35 cellular contexts compared by ENCODE assay signal in the genomic region with DNA sequence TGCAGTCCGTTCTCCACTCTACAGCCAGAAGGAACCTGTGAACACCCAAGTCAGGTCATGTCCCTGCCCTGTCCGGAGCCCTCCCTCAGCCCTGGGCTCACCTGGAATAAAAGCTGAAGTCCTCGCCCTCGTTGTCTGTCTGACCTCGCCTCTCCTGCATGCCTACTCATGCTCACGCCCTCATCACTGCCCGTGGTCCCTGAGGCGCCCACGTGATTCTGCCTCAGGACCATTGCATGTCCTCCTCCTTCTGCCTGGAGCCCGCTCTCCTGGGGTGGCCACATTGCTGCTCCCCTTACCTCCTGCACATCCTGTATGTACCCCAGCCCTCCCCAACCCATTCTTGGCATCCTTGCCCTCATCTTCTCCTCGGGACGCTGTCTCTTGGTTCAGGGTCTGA. TPM values are rescaled to one million over a fixed set of nuclear protein-coding genes. Genes with fewer than 3 reads are reported as not detected.
DNase-seq lines count a peak whose midpoint lies in the region; ATAC-seq and TF ChIP-seq lines count a peak whose summit lies in the region.
"Had no signal": no experiment of that assay in that cellular context is flagged by ENCODE, and none has a peak within 500 bp of the region (broad histone marks: within the 10 kb centered on the region; RNA-seq: fewer than 3 reads in every experiment).

No MANE protein-coding gene starts in this region.

- intact Hi-C loops in lower lobe of right lung (cut with DNase I) = no loop called here

- peaks cover 10% of the 10 kb centered on the region for H3K4me1 Mint-ChIP-seq in GM23338
- peaks cover 35% of the 10 kb centered on the region for H3K4me1 Mint-ChIP-seq in T-helper 17 cell
- peaks cover 29% of the 10 kb centered on the region for H3K4me1 Mint-ChIP-seq in stimulated activated effector memory CD8-positive, alpha-beta T cell treated with anti-CD3 and anti-CD28 coated beads, Interleukin-12 subunit alpha, Interleukin-12 subunit beta, amount 100 ng/mL, for 72 hours
- peaks cover 11% of the 10 kb centered on the region for H3K4me1 Mint-ChIP-seq in activated naive CD8-positive, alpha-beta T cell treated with anti-CD3 and anti-CD28 coated beads for 36 hours

- H3K4me3 Mint-ChIP-seq in GM23338 = no peak overlapping the region
- H3K4me3 Mint-ChIP-seq in T-helper 17 cell = no peak overlapping the region
- H3K4me3 Mint-ChIP-seq in stimulated activated effector memory CD8-positive, alpha-beta T cell treated with anti-CD3 and anti-CD28 coated beads, Interleukin-12 subunit alpha, Interleukin-12 subunit beta, amount 100 ng/mL, for 72 hours = no peak overlapping the region
- H3K4me3 Mint-ChIP-seq in activated naive CD8-positive, alpha-beta T cell treated with anti-CD3 and anti-CD28 coated beads for 36 hours = no peak overlapping the region
- H3K4me3 Mint-ChIP-seq: dendritic cell treated with granulocyte-macrophage colony-stimulating factor and Interleukin-4, amounts not matched to agents 40 ng/mL and 50 ng/mL, for 4 days; T-helper 1 cell treated with Interleukin-12 subunit alpha and Interleukin-12 subunit beta and Interleukin-4 antibody, amounts not matched to agents 30 μg/mL and 1 μg/mL, for 36 hours had no signal

- peaks cover 92% of the 10 kb centered on the region for H3K79me2 ChIP-seq in GM23338 (replicated peaks; ENCODE audit: insufficient read depth)

- H3K27ac ChIP-seq in GM23338 (ENCODE audit: low read depth) (no peak overlapping the region), lower lobe of right lung (no peak overlapping the region)
- H3K27ac ChIP-seq: ascending aorta; BLaER1 treated with 17β-estradiol and CSF1 and Interleukin-3, amounts not matched to agents 10 nM and 100 nM; esophagus muscularis mucosa; foreskin keratinocyte; heart right ventricle; right lobe of liver; tibial nerve had no signal

- peaks cover 28% of the 10 kb centered on the region for H4K20me1 ChIP-seq in GM23338 (replicated peaks; ENCODE audit: insufficient read depth)

- H3K27me3 Mint-ChIP-seq in GM23338 (ENCODE audit: insufficient read depth, low read depth, poor library complexity) = peaks cover 4% of the 10 kb centered on the region
- no peaks in the 10 kb centered on the region for H3K27me3 Mint-ChIP-seq in T-helper 17 cell
- no peaks in the 10 kb centered on the region for H3K27me3 Mint-ChIP-seq in activated naive CD8-positive, alpha-beta T cell treated with anti-CD3 and anti-CD28 coated beads for 36 hours
- H3K27me3 Mint-ChIP-seq: dendritic cell treated with granulocyte-macrophage colony-stimulating factor and Interleukin-4, amounts not matched to agents 40 ng/mL and 50 ng/mL, for 4 days had no signal

- ATAC-seq in GM23338 (no peak), T-helper 17 cell (no peak), lower lobe of right lung (no peak)
- no peak for ATAC-seq in stimulated activated effector memory CD8-positive, alpha-beta T cell treated with anti-CD3 and anti-CD28 coated beads, Interleukin-12 subunit alpha, Interleukin-12 subunit beta, amount 100 ng/mL, for 72 hours
- ATAC-seq: activated naive CD4-positive, alpha-beta T cell treated with anti-CD3 and anti-CD28 coated beads, Interleukin-2, amount 50 U/mL, for 72 hours; foreskin keratinocyte; mucosa of descending colon; PC-3; right lobe of liver had no signal

- H3K27me3 ChIP-seq in GM23338 (ENCODE audit: insufficient read depth) (no peaks in the 10 kb centered on the region), lower lobe of right lung (ENCODE audit: low read depth) (no peaks in the 10 kb centered on the region)
- H3K27me3 ChIP-seq: ascending aorta; BLaER1 treated with 17β-estradiol and CSF1 and Interleukin-3, amounts not matched to agents 10 nM and 100 nM; esophagus muscularis mucosa; foreskin keratinocyte; heart right ventricle; right lobe of liver; tibial nerve had no signal

- H3K9me2 ChIP-seq in GM23338 (ENCODE audit: insufficient read depth) = peaks cover 3% of the 10 kb centered on the region; the same call in 1 of the 2 replicates
- H3K9me2 ChIP-seq: SK-N-SH had no signal

- H3K36me3 ChIP-seq in GM23338 (ENCODE audit: insufficient read depth) (peaks cover 7% of the 10 kb centered on the region; the same call in 1 of the 2 replicates), lower lobe of right lung (peaks cover 19% of the 10 kb centered on the region)
- H3K36me3 ChIP-seq: right lobe of liver had no signal

- no peak overlapping the region for H3K4me2 ChIP-seq in GM23338
- H3K4me2 ChIP-seq: BLaER1 treated with 17β-estradiol and CSF1 and Interleukin-3, amounts not matched to agents 10 nM and 100 nM; SK-N-SH had no signal

- peaks cover 6% of the 10 kb centered on the region; the same call in 1 of the 2 replicates for H3F3A ChIP-seq in GM23338 (replicated peaks; ENCODE audit: low read depth)

- DNase-seq in GM23338 (ENCODE audit: low spot score) = no peak
- DNase-seq in T-helper 17 cell = no peak
- DNase-seq in lower lobe of right lung = peak; percentile 39
- DNase-seq in stimulated activated effector memory CD8-positive, alpha-beta T cell treated with anti-CD3 and anti-CD28 coated beads, Interleukin-12 subunit alpha, Interleukin-12 subunit beta, amount 100 ng/mL, for 72 hours (ENCODE audit: low spot score in 2 of 2) = no peak
- DNase-seq in stimulated activated CD4-positive, alpha-beta T cell treated with anti-CD3 and anti-CD28 coated beads, Interleukin-2, amount 100 ng/mL, for 24 hours = no peak
- no peak for DNase-seq in activated naive CD8-positive, alpha-beta T cell treated with anti-CD3 and anti-CD28 coated beads for 36 hours
- DNase-seq in foreskin fibroblast = no peak
- DNase-seq: activated CD4-positive, alpha-beta T cell treated with anti-CD3 and anti-CD28 coated beads, Interleukin-2, amount 50 U/mL, for 48 hours; activated CD4-positive, CD25-positive, alpha-beta regulatory T cell treated with anti-CD3 and anti-CD28 coated beads, Interleukin-2, amount 50 U/mL, for 72 hours; activated CD8-positive, alpha-beta memory T cell treated with anti-CD3 and anti-CD28 coated beads, Interleukin-2, amount 50 U/mL, for 48 hours; activated effector memory CD4-positive, alpha-beta T cell treated with Interleukin-2 at 50 U/mL for 16 hours; Calu3; DMS79; foreskin keratinocyte; HCEC 1CT; heart right ventricle; Kasumi-1; mucosa of descending colon; NCI-H1417; NCI-H2081; NCI-H2227 treated with DMSO at 0.1 percent for 48 hours; NCI-H526; NK-92 treated with Interleukin-12 subunit alpha and Interleukin-12 subunit beta, amount 100 ng/mL, for 24 hours; PC-3; right lobe of liver; SK-N-SH; stimulated activated CD4-positive, alpha-beta T cell treated with anti-CD3 and anti-CD28 coated beads, Interleukin-2, amount 100 ng/mL, for 48 hours had no signal

- 0 out of 2 replicates have a peak overlapping the region, but pooled peaks have one; percentile 7 for H3K27ac Mint-ChIP-seq in GM23338
- H3K27ac Mint-ChIP-seq in T-helper 17 cell = peak overlapping the region; percentile 21
- H3K27ac Mint-ChIP-seq in stimulated activated effector memory CD8-positive, alpha-beta T cell treated with anti-CD3 and anti-CD28 coated beads, Interleukin-12 subunit alpha, Interleukin-12 subunit beta, amount 100 ng/mL, for 72 hours = peak overlapping the region; percentile 83
- no peak overlapping the region for H3K27ac Mint-ChIP-seq in activated naive CD8-positive, alpha-beta T cell treated with anti-CD3 and anti-CD28 coated beads for 36 hours
- H3K27ac Mint-ChIP-seq: dendritic cell treated with granulocyte-macrophage colony-stimulating factor and Interleukin-4, amounts not matched to agents 40 ng/mL and 50 ng/mL, for 4 days; T-helper 1 cell treated with Interleukin-12 subunit alpha and Interleukin-12 subunit beta and Interleukin-4 antibody, amounts not matched to agents 30 μg/mL and 1 μg/mL, for 36 hours had no signal

- H3K4me1 ChIP-seq in GM23338 (ENCODE audit: insufficient read depth) = peaks cover 11% of the 10 kb centered on the region; the same call in 1 of the 2 replicates
- no peaks in the 10 kb centered on the region for H3K4me1 ChIP-seq in lower lobe of right lung
- H3K4me1 ChIP-seq: ascending aorta had no signal

- peaks cover 8% of the 10 kb centered on the region; the same call in 1 of the 3 replicates for H3K9me3 Mint-ChIP-seq in GM23338
- no peaks in the 10 kb centered on the region for H3K9me3 Mint-ChIP-seq in stimulated activated effector memory CD8-positive, alpha-beta T cell treated with anti-CD3 and anti-CD28 coated beads, Interleukin-12 subunit alpha, Interleukin-12 subunit beta, amount 100 ng/mL, for 72 hours
- H3K9me3 Mint-ChIP-seq in activated naive CD8-positive, alpha-beta T cell treated with anti-CD3 and anti-CD28 coated beads for 36 hours = peaks cover 3% of the 10 kb centered on the region
- H3K9me3 Mint-ChIP-seq: dendritic cell treated with granulocyte-macrophage colony-stimulating factor and Interleukin-4, amounts not matched to agents 40 ng/mL and 50 ng/mL, for 4 days; T-helper 1 cell treated with Interleukin-12 subunit alpha and Interleukin-12 subunit beta and Interleukin-4 antibody, amounts not matched to agents 30 μg/mL and 1 μg/mL, for 36 hours had no signal

- H3K36me3 Mint-ChIP-seq in GM23338 (ENCODE audit: low read depth) (peaks cover 39% of the 10 kb centered on the region), T-helper 17 cell (ENCODE audit: low read depth) (peaks cover 6% of the 10 kb centered on the region)
- H3K36me3 Mint-ChIP-seq in stimulated activated effector memory CD8-positive, alpha-beta T cell treated with anti-CD3 and anti-CD28 coated beads, Interleukin-12 subunit alpha, Interleukin-12 subunit beta, amount 100 ng/mL, for 72 hours = peaks cover 27% of the 10 kb centered on the region
- peaks cover 25% of the 10 kb centered on the region for H3K36me3 Mint-ChIP-seq in activated naive CD8-positive, alpha-beta T cell treated with anti-CD3 and anti-CD28 coated beads for 36 hours

- no peak for TF ChIP-seq CTCF in GM23338 (conservative IDR thresholded peaks at IDR 0.05; ENCODE audit: low read depth in 2 of 2)
- TF ChIP-seq CTCF in lower lobe of right lung (IDR thresholded peaks at IDR 0.05) = no peak
- no peak for TF ChIP-seq CTCF in foreskin fibroblast (IDR thresholded peaks at IDR 0.05; ENCODE audit: low read depth, low read length)

- H3K4me3 ChIP-seq in GM23338 = no peak overlapping the region
- H3K4me3 ChIP-seq in lower lobe of right lung = no peak overlapping the region
- no peak overlapping the region for H3K4me3 ChIP-seq in foreskin fibroblast (ENCODE audit: low read depth in 1 of 2, low read length in 2 of 2)
- H3K4me3 ChIP-seq: ascending aorta; BLaER1 treated with 17β-estradiol and CSF1 and Interleukin-3, amounts not matched to agents 10 nM and 100 nM; esophagus muscularis mucosa; heart right ventricle; lung; mucosa of descending colon; right lobe of liver; tibial nerve had no signal

- H3K9me3 ChIP-seq in T-helper 17 cell (ENCODE audit: control insufficient read depth, low read length, poor library complexity, severe bottlenecking) (no peaks in the 10 kb centered on the region), lower lobe of right lung (no peaks in the 10 kb centered on the region)
- H3K9me3 ChIP-seq: ascending aorta, esophagus muscularis mucosa, mucosa of descending colon, right lobe of liver, SK-N-SH, tibial nerve had no signal

- no peak overlapping the region for H2AFZ ChIP-seq in GM23338

RNA-seq across cellular contexts. Expression of gene BICRA, which starts 42.2 kb away (rescaled TPM):
- total RNA-seq in GM23338 (2014; rRNA removed; shearing (Covaris generic)) = 37.7 and 40.1 TPM in 2 replicates
- polyA plus RNA-seq in GM23338 (2016; fragmentation: Nextera tagmentation; extraction: Ambion mirVana) = 7.0 and 8.2 TPM in 2 replicates
- 10 to 100 TPM; 32.1 to 34.8 TPM for total RNA-seq in T-helper 17 cell
- 18.3 TPM for total RNA-seq in lower lobe of right lung
- total RNA-seq in activated naive CD8-positive, alpha-beta T cell treated with anti-CD3 and anti-CD28 coated beads for 36 hours = 10 to 100 TPM in 1 of 2 experiments, 1 to 10 TPM in 1; 8.9 to 10.2 TPM
